In genomic region chr1:226664413-226665101, GRCh38 we compare ENCODE assay signal across 1 cellular context.
TF ChIP-seq lines count a peak whose summit lies in the region.

No MANE protein-coding gene starts in this region.

TF ChIP-seq in HepG2, 621 proteins besides CTCF, POLR2A, EP300 and RAD21 (continued from another document):
- TF ChIP-seq TEF (CRISPR knock-in tag; IDR thresholded peaks at IDR 0.05) (no peak), WIZ (CRISPR knock-in tag; IDR thresholded peaks at IDR 0.05) (no peak), NR2F1 (CRISPR knock-in tag; IDR thresholded peaks at IDR 0.05) (no peak), HNF4A (CRISPR knock-in tag; IDR thresholded peaks at IDR 0.05) (no peak), ZNF225 (CRISPR knock-in tag; IDR thresholded peaks at IDR 0.05) (no peak), HOXA7 (CRISPR knock-in tag; IDR thresholded peaks at IDR 0.05) (no peak), ZNF121 (CRISPR knock-in tag; IDR thresholded peaks at IDR 0.05) (no peak), FOSL2 (CRISPR knock-in tag; IDR thresholded peaks at IDR 0.05) (no peak), ZNF34 (CRISPR knock-in tag; IDR thresholded peaks at IDR 0.05; ENCODE audit: borderline replicate concordance) (no peak), KDM2A (CRISPR knock-in tag; IDR thresholded peaks at IDR 0.05; ENCODE audit: borderline replicate concordance, low read depth) (no peak), SAP130 (CRISPR knock-in tag; IDR thresholded peaks at IDR 0.05; ENCODE audit: low read depth) (no peak), SP140L (CRISPR knock-in tag; IDR thresholded peaks at IDR 0.05; ENCODE audit: borderline replicate concordance) (no peak), ZNF510 (CRISPR knock-in tag; IDR thresholded peaks at IDR 0.05; ENCODE audit: low read depth) (no peak), ATF5 (CRISPR knock-in tag; IDR thresholded peaks at IDR 0.05; ENCODE audit: low read depth) (no peak), DBP (CRISPR knock-in tag; IDR thresholded peaks at IDR 0.05; ENCODE audit: not compliant biosample characterization) (no peak), RELA (CRISPR knock-in tag; IDR thresholded peaks at IDR 0.05) (no peak), ZNF460 (CRISPR knock-in tag; IDR thresholded peaks at IDR 0.05; ENCODE audit: borderline replicate concordance) (no peak)
